In the genomic region with DNA sequence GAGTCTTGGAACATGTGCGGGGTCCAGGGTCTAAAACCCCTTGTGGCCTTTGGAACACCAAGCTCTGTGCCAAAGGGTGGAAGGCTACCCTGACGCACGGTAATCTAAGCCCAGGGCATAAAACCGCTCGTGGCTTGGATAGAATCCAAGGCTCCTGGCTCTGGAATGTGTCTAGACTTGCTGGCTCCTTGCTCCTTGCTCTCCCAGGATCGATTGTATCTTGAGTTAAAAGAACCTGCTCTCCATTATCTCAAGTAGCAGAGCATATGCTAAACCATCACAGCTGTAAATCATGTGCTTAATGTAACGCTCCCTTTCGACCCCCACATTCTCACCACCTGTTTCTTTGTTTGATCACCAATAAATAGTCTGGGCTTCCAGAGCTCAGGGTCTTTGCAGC, we compare ENCODE assay signal across 9 cellular contexts. TPM values are rescaled to one million over a fixed set of nuclear protein-coding genes. Genes with fewer than 3 reads are reported as not detected.
A peak's percentile ranks its signal among the peaks of the same experiment; 100 is the strongest.
DNase-seq lines count a peak whose midpoint lies in the region; ATAC-seq and TF ChIP-seq lines count a peak whose summit lies in the region.
"Not testable (repeated sequence)": the region's sequence is repeated elsewhere in the genome, so short reads cannot be mapped to it uniquely, and the experiment has no call there.
"Had no signal": no experiment of that assay in that cellular context is flagged by ENCODE, and none has a peak within 500 bp of the region (broad histone marks: within the 10 kb centered on the region; RNA-seq: fewer than 3 reads in every experiment).

No MANE protein-coding gene starts in this region.

- H3K23ac ChIP-seq in trophoblast cell (ENCODE audit: low read length): not testable (repeated sequence)

- H3K4me3 Mint-ChIP-seq in MCF 10A (ENCODE audit: unreplicated experiment): peak overlapping the region; percentile 10

- H2BK12ac ChIP-seq in trophoblast cell (ENCODE audit: low read length): peak overlapping the region; percentile 43

- H3K4me3 ChIP-seq in fibroblast of villous mesenchyme (ENCODE audit: low read depth, low read length); trophoblast cell (ENCODE audit: low read depth, low read length): not testable (repeated sequence)

- H3K4me2 ChIP-seq in trophoblast cell (ENCODE audit: low read length): not testable (repeated sequence)

- not testable (repeated sequence) for H3K27me3 Mint-ChIP-seq in MCF 10A (ENCODE audit: insufficient read depth, unreplicated experiment)

- WGBS in trophoblast cell (ENCODE audit: extremely low coverage, insufficient coverage, insufficient read length): no CpG with 5 or more reads among the region's 8 CpGs

- not testable (repeated sequence) for H4K12ac ChIP-seq in trophoblast cell (ENCODE audit: low read depth, low read length)

- H3K27me3 ChIP-seq in trophoblast cell (ENCODE audit: insufficient read depth, low read length): not testable (repeated sequence)

- H2AFZ ChIP-seq in trophoblast cell (ENCODE audit: insufficient read depth, low read length, poor library complexity): not testable (repeated sequence)

- not testable (repeated sequence) for H3K36me3 ChIP-seq in trophoblast cell (ENCODE audit: control insufficient read depth in 1 of 2, insufficient read depth in 2 of 2, low read length in 2 of 2)

- CTCF ChIA-PET in MCF 10A (lab: Yijun Ruan, JAX): interaction anchor here (0.7 kb wide), 1 partner anchor 27 kb away, joined by 4 read pairs; no protein-coding TSS in a partner anchor

- DNase-seq in A172 (ENCODE audit: low spot score): peak; percentile 59
- DNase-seq in EL: peak; percentile 72
- DNase-seq in LHCN-M2 (ENCODE audit: low read depth): peak; percentile 47
- DNase-seq in NCI-H524 (lab: John Stamatoyannopoulos, UW): peak; percentile 66 to 83
- DNase-seq in MCF 10A (ENCODE audit: unreplicated experiment): peak; percentile 83
- DNase-seq in fibroblast of villous mesenchyme (ENCODE audit: low read depth): peak; percentile 20
- peak; percentile 57 to 63 for DNase-seq in trophoblast cell

- not testable (repeated sequence) for H3K79me1 ChIP-seq in trophoblast cell (ENCODE audit: low read length)

- H3K27ac ChIP-seq in trophoblast cell (ENCODE audit: low read depth, low read length): peak overlapping the region; percentile 78

- not testable (repeated sequence) for H3K9me3 ChIP-seq in trophoblast cell (ENCODE audit: insufficient read depth, low read depth, low read length)

- H3K18ac ChIP-seq in trophoblast cell (ENCODE audit: low read length): not testable (repeated sequence)

- not testable (repeated sequence) for ATAC-seq in SK-N-SH treated with all-trans-retinoic acid at 6 μM for 48 hours

- H2BK120ac ChIP-seq in trophoblast cell (ENCODE audit: insufficient read depth, low read length, poor library complexity): peak overlapping the region; percentile 53

- H3K4ac ChIP-seq in trophoblast cell (ENCODE audit: low read depth, low read length): not testable (repeated sequence)

- H4K8ac ChIP-seq in trophoblast cell (ENCODE audit: low read depth, low read length): not testable (repeated sequence)

- H3K36me3 Mint-ChIP-seq in MCF 10A (ENCODE audit: insufficient read depth, unreplicated experiment): not testable (repeated sequence)

- H2BK5ac ChIP-seq in trophoblast cell (ENCODE audit: low read depth, low read length, poor library complexity): peak overlapping the region; percentile 82

- H2AK5ac ChIP-seq in trophoblast cell (ENCODE audit: low read length): not testable (repeated sequence)

- H3K4me1 ChIP-seq in trophoblast cell (ENCODE audit: control insufficient read depth in 1 of 2, insufficient read depth in 2 of 2, low read length in 2 of 2): not testable (repeated sequence)

- H3K9me3 Mint-ChIP-seq in MCF 10A (ENCODE audit: unreplicated experiment): not testable (repeated sequence)

- not testable (repeated sequence) for H3K79me2 ChIP-seq in trophoblast cell (ENCODE audit: control insufficient read depth, insufficient read depth, low read length, poor library complexity)

- intact Hi-C loops in MCF 10A (cut with micrococcal nuclease): not testable (repeated sequence)

- POLR2A ChIA-PET in MCF 10A (lab: Yijun Ruan, JAX): interaction anchor here (0.6 to 1.4 kb wide), 8 partner anchors 13 to 1123 kb away, joined by 3 to 6 read pairs (median 4); partner anchors contain the start of genes ALG14, RWDD3 and TLCD4

- peak overlapping the region; percentile 24 for H4K91ac ChIP-seq in trophoblast cell (ENCODE audit: low read depth, low read length)

- not testable (repeated sequence) for H3K14ac ChIP-seq in trophoblast cell (ENCODE audit: low read length)

- H3K9ac ChIP-seq in trophoblast cell (ENCODE audit: low read length): not testable (repeated sequence)

- peaks cover 24% of the 10 kb centered on the region for H3K4me1 Mint-ChIP-seq in MCF 10A (ENCODE audit: insufficient read depth, unreplicated experiment)

- H3K27ac Mint-ChIP-seq in MCF 10A (ENCODE audit: low read depth, unreplicated experiment): peak overlapping the region; percentile 50

- not testable (repeated sequence) for TF ChIP-seq CTCF in MCF 10A (IDR thresholded peaks at IDR 0.05; ENCODE audit: unreplicated experiment); fibroblast of villous mesenchyme (IDR thresholded peaks at IDR 0.05; ENCODE audit: insufficient read depth, low read depth, low read length)

- not testable (repeated sequence) for BruUV-seq in MCF 10A (replicated peaks; lab: Mats Ljungman, UMichigan)

TF ChIP-seq in SK-N-SH treated with all-trans-retinoic acid at 6 μM for 48 hours, 23 proteins besides CTCF, POLR2A, EP300 and RAD21:
- 0 out of 2 replicates have a peak, but pooled peaks have one; percentile 7 for TF ChIP-seq ISL1 (CRISPR knock-in tag; IDR thresholded peaks at IDR 0.05)

RNA-seq across cellular contexts. Expression of gene TLCD4, which starts 50.3 kb away (rescaled TPM):
- total RNA-seq in A172 (2014; rRNA removed; shearing (Covaris generic)): 14.4 and 15.8 TPM in 2 replicates
- total RNA-seq in LHCN-M2 (2014; rRNA removed): 0.32 and 0.75 TPM in 2 replicates
- polyA plus RNA-seq in LHCN-M2 (2012): 0.41 TPM
- total RNA-seq in MCF 10A (2022): 1.9 and 2.3 TPM in 2 replicates
- total RNA-seq in fibroblast of villous mesenchyme: 0.32 and 0.86 TPM in 2 replicates
- polyA plus RNA-seq in trophoblast cell (2013): 4.5 and 4.7 TPM in 2 replicates
- polyA plus RNA-seq: immature natural killer cell had no signal

Comparison
In these comparisons a context has a peak if more than half of its experiments do, and no peak if none do; other contexts are left out.
1. DNase-seq: peak in every context shown above with its lines; median percentile 83 in MCF 10A; 74 in NCI-H524; 72 in EL; 60 in trophoblast cell; 59 in A172; 47 in LHCN-M2; 20 in fibroblast of villous mesenchyme.